8 cellular contexts compared by ENCODE assay signal in genomic region chr15:44713006-44713966, GRCh38. TPM values are rescaled to one million over a fixed set of nuclear protein-coding genes. Genes with fewer than 3 reads are reported as not detected.
A peak's percentile ranks its signal among the peaks of the same experiment; 100 is the strongest.
DNase-seq lines count a peak whose midpoint lies in the region; ATAC-seq and TF ChIP-seq lines count a peak whose summit lies in the region.

No MANE protein-coding gene starts in this region.

- ATAC-seq in right lobe of liver = no peak
- ATAC-seq in upper lobe of right lung = no peak
- ATAC-seq in body of pancreas = no peak

- no peak for TF ChIP-seq POLR2A in right lobe of liver (IDR thresholded peaks at IDR 0.05)
- no peak for TF ChIP-seq POLR2A in body of pancreas (IDR thresholded peaks at IDR 0.05)

- 36% methylated on average over 5 of the region's 5 CpGs for WGBS in right lobe of liver (ENCODE audit: insufficient coverage, low coverage, low lambda C conversion rate, missing lambda C conversion rate)
- 81 to 87% methylated on average over 5 of the region's 5 CpGs for WGBS in body of pancreas, 2 donors

- H3K9me3 ChIP-seq in adipocyte (ENCODE audit: control insufficient read depth, low read length) = no peaks in the 10 kb centered on the region
- no peaks in the 10 kb centered on the region for H3K9me3 ChIP-seq in right lobe of liver
- no peaks in the 10 kb centered on the region for H3K9me3 ChIP-seq in upper lobe of right lung
- no peaks in the 10 kb centered on the region for H3K9me3 ChIP-seq in body of pancreas

- peak overlapping the region; percentile 98 for H3K9ac ChIP-seq in adipocyte (ENCODE audit: low read length)

- peaks cover 37% of the 10 kb centered on the region for H3K36me3 ChIP-seq in adipocyte (ENCODE audit: control insufficient read depth, insufficient read depth, low read length, severe bottlenecking)
- peaks cover 16 to 34% (median 31%) of the 10 kb centered on the region in 4 donors for H3K36me3 ChIP-seq in right lobe of liver
- H3K36me3 ChIP-seq in upper lobe of right lung = peaks cover 53% of the 10 kb centered on the region
- peaks cover 7 to 27% of the 10 kb centered on the region in 2 donors for H3K36me3 ChIP-seq in body of pancreas (replicated peaks in 1 of 2; ENCODE audit: insufficient read depth in 1 of 2, low read depth in 2 of 2)

- DNase-seq in NCI-H2196 (lab: John Stamatoyannopoulos, UW; ENCODE audit: unreplicated experiment) (peak; percentile 13), NCI-H2196 treated with DMSO at 0.1 percent for 48 hours (lab: John Stamatoyannopoulos, UW; ENCODE audit: unreplicated experiment) (no peak), NCI-H1092 (lab: John Stamatoyannopoulos, UW) (peak; percentile 3), adipocyte (ENCODE audit: low read depth) (peak; percentile 48), right lobe of liver (no peak), upper lobe of right lung (no peak), body of pancreas (no peak), NCI-H446 treated with DMSO at 0.1 percent for 48 hours (lab: John Stamatoyannopoulos, UW) (no peak)

- H3K27ac ChIP-seq in right lobe of liver (peak overlapping the region; percentile 99 to 100 (median 100)), upper lobe of right lung (peak overlapping the region; percentile 100), body of pancreas (peak overlapping the region in 2 of 4 donors; percentile 98 to 99)

- H3K4me1 ChIP-seq in adipocyte (ENCODE audit: control insufficient read depth, insufficient read depth, low read length) = peaks cover 11% of the 10 kb centered on the region
- H3K4me1 ChIP-seq in right lobe of liver = peaks cover 0 to 17% (median 0%) of the 10 kb centered on the region in 4 donors
- H3K4me1 ChIP-seq in upper lobe of right lung = peaks cover 47% of the 10 kb centered on the region
- peaks cover 20% of the 10 kb centered on the region for H3K4me1 ChIP-seq in body of pancreas

- H3K4me3 ChIP-seq in adipocyte (ENCODE audit: low read length) = peak overlapping the region; percentile 85
- H3K4me3 ChIP-seq in right lobe of liver = peak overlapping the region; percentile 78 to 94 (median 78)
- peak overlapping the region; percentile 96 for H3K4me3 ChIP-seq in upper lobe of right lung
- H3K4me3 ChIP-seq in body of pancreas = peak overlapping the region in 1 of 2 donors; percentile 86

- H3K27me3 ChIP-seq in adipocyte (replicated peaks; ENCODE audit: control insufficient read depth, insufficient read depth, low read length) (no peaks in the 10 kb centered on the region), right lobe of liver (no peaks in the 10 kb centered on the region), upper lobe of right lung (no peaks in the 10 kb centered on the region), body of pancreas (no peaks in the 10 kb centered on the region)

- TF ChIP-seq CTCF in right lobe of liver (IDR thresholded peaks at IDR 0.05) (peak; percentile 3 to 23 (median 12)), upper lobe of right lung (IDR thresholded peaks at IDR 0.05) (peak; percentile 25), body of pancreas (IDR thresholded peaks at IDR 0.05) (peak in 1 of 7 experiments; percentile 11)

- intact Hi-C loops in right lobe of liver (cut with DNase I) (no loop called here), upper lobe of right lung (cut with DNase I) (loop anchor here (10.0 kb wide), 1 partner anchor 48 kb away; the partner anchor contains the start of gene SPG11), body of pancreas (cut with DNase I) (no loop called here)

RNA-seq across cellular contexts. Expression of gene B2M, which starts 2.0 kb away (rescaled TPM):
- total RNA-seq in right lobe of liver (1,000 to 10,000 TPM in 5 of 6 experiments, 100 to 1,000 TPM in 1; 894 to 5,671 (median 2,154) TPM), upper lobe of right lung (4,033 TPM), body of pancreas (100 to 1,000 TPM; 774 to 835 TPM)

RNA-seq across cellular contexts. Expression of gene PATL2, which starts 2.2 kb away (rescaled TPM):
- total RNA-seq in right lobe of liver = 1 to 10 TPM in 2 of 6 experiments, under 1 TPM in 4; 0.28 to 1.9 (median 0.71) TPM
- 3.7 TPM for total RNA-seq in upper lobe of right lung
- 1 to 10 TPM; 1.0 to 1.6 TPM for total RNA-seq in body of pancreas

RNA-seq across cellular contexts. Expression of gene TRIM69, which starts 23.0 kb away (rescaled TPM):
- 10 to 100 TPM in 1 of 6 experiments, 1 to 10 TPM in 5; 3.8 to 16.9 (median 6.5) TPM for total RNA-seq in right lobe of liver
- total RNA-seq in upper lobe of right lung = 25.4 TPM
- total RNA-seq in body of pancreas = 1 to 10 TPM; 2.6 to 2.9 TPM

RNA-seq across cellular contexts. Expression of gene SPG11, which starts 49.8 kb away (rescaled TPM):
- total RNA-seq in right lobe of liver = 10 to 100 TPM; 35.4 to 55.6 (median 40.8) TPM
- 97.6 TPM for total RNA-seq in upper lobe of right lung
- 100 to 1,000 TPM in 1 of 2 donors, 10 to 100 TPM in 1; 40.5 to 115 TPM for total RNA-seq in body of pancreas

Comparison
In these comparisons a context has a peak if more than half of its experiments do, and no peak if none do; other contexts are left out.
1. DNase-seq: peak in NCI-H2196 (single experiment), NCI-H1092 (single experiment) and adipocyte (single experiment); none in NCI-H2196 treated with DMSO at 0.1 percent for 48 hours (single experiment), right lobe of liver (0 of 3), upper lobe of right lung (single experiment), body of pancreas (0 of 4) and NCI-H446 treated with DMSO at 0.1 percent for 48 hours (single experiment).